Comparison of ENCODE assay signal across 20 cellular contexts in genomic region chr5:160253441-160253840, GRCh38. TPM values are rescaled to one million over a fixed set of nuclear protein-coding genes. Genes with fewer than 3 reads are reported as not detected.
DNase-seq lines count a peak whose midpoint lies in the region; ATAC-seq, FAIRE-seq and TF ChIP-seq lines count a peak whose summit lies in the region.
"Had no signal": no experiment of that assay in that cellular context is flagged by ENCODE, and none has a peak within 500 bp of the region (broad histone marks: within the 10 kb centered on the region; RNA-seq: fewer than 3 reads in every experiment).

No MANE protein-coding gene starts in this region.

- no peaks in the 10 kb centered on the region for H3K27me3 Mint-ChIP-seq in nephron progenitor cell (ENCODE audit: low read depth, poor library complexity)
- H3K27me3 Mint-ChIP-seq: CD4-positive, CD25-positive, alpha-beta regulatory T cell had no signal

- H3K9me3 Mint-ChIP-seq in nephron progenitor cell = no peaks in the 10 kb centered on the region
- H3K9me3 Mint-ChIP-seq: CD4-positive, CD25-positive, alpha-beta regulatory T cell; CD8-positive, alpha-beta memory T cell had no signal

- POLR2A ChIA-PET in K562 (lab: Yijun Ruan, JAX) = interaction anchor here (0.6 kb wide), 1 partner anchor 9 kb away, joined by 3 read pairs; no protein-coding TSS in a partner anchor

- H3K9me1 ChIP-seq in K562 (ENCODE audit: control insufficient read depth, insufficient read depth, low read length) = no peaks in the 10 kb centered on the region

- TF ChIP-seq POLR2A in K562 (conservative IDR thresholded peaks at IDR 0.05) = no peak

- no peak overlapping the region for H3K9ac ChIP-seq in K562 (ENCODE audit: insufficient read depth in 1 of 2, low read depth in 2 of 2, low read length in 2 of 2)

- peaks cover 9% of the 10 kb centered on the region for H3K4me1 Mint-ChIP-seq in nephron progenitor cell
- H3K4me1 Mint-ChIP-seq: CD4-positive, CD25-positive, alpha-beta regulatory T cell; CD8-positive, alpha-beta memory T cell had no signal

- H3K4me1 ChIP-seq in K562 (replicated peaks in 1 of 2; ENCODE audit: control insufficient read depth in 2 of 2, insufficient read depth in 2 of 2, low read length in 2 of 2) (peaks cover 4 to 8% of the 10 kb centered on the region in 2 experiments; a peak in 4 of 5 replicates), aorta (ENCODE audit: control insufficient read depth in 1 of 2, insufficient read depth in 2 of 2, low read length in 2 of 2) (no peaks in the 10 kb centered on the region), left ventricle myocardium inferior (no peaks in the 10 kb centered on the region)
- H3K4me1 ChIP-seq: HAP-1 had no signal

- no peak for TF ChIP-seq EP300 in K562 (IDR thresholded peaks at IDR 0.05; ENCODE audit: low read length)

- H3K4me2 ChIP-seq in K562 (ENCODE audit: insufficient read depth, low read length) = no peak overlapping the region

- BruUV-seq in K562 (replicated peaks; lab: Mats Ljungman, UMichigan) = no TSS peak

- H3K4me3 Mint-ChIP-seq in nephron progenitor cell = no peak overlapping the region
- H3K4me3 Mint-ChIP-seq: CD4-positive, CD25-positive, alpha-beta regulatory T cell; CD8-positive, alpha-beta memory T cell had no signal

- 28% methylated on average over 10 of the region's 17 CpGs for WGBS in K562 (ENCODE audit: insufficient coverage, low coverage, missing lambda C conversion rate)
- 88% methylated on average over 17 of the region's 17 CpGs for WGBS in aorta, 2 donors

- no peak for DNase-seq in K562 (ENCODE audit: extremely low read depth in 1 of 4, low spot score in 3 of 4)
- no peak for DNase-seq in nephron progenitor cell
- no peak for DNase-seq in stimulated activated naive CD8-positive, alpha-beta T cell treated with anti-CD3 and anti-CD28 coated beads, Interleukin-15, Interleukin-2, amounts not matched to agents 100 U/mL and 50 U/mL, for 24 hours
- no peak for DNase-seq in aorta
- no peak for DNase-seq in A172 (ENCODE audit: low spot score)
- no peak for DNase-seq in left ventricle myocardium inferior
- DNase-seq: ACHN; BE2C; CD4-positive, CD25-positive, alpha-beta regulatory T cell; CD8-positive, alpha-beta memory T cell; COR-L47; DMS 273 treated with DMSO at 0.1 percent for 48 hours; DMS53; DND-41; EL had no signal

- ATAC-seq in K562 (no peak; the same call in 1 of the 3 replicates), aorta (ENCODE audit: low FRiP score) (peak; percentile 46), HG02870 (IDR thresholded peaks at IDR 0.05; ENCODE audit: unreplicated experiment) (no peak)
- peak; percentile 19 for ATAC-seq in stimulated activated naive CD8-positive, alpha-beta T cell treated with anti-CD3 and anti-CD28 coated beads, Interleukin-15, Interleukin-2, amounts not matched to agents 100 U/mL and 50 U/mL, for 24 hours
- ATAC-seq: GM12878 had no signal

- H2AFZ ChIP-seq in K562 (ENCODE audit: low read depth, low read length) = no peak overlapping the region

- no peak for FAIRE-seq in K562 (lab: Jason Lieb, UNC)
- FAIRE-seq: A204.1, GM12878 had no signal

- intact Hi-C loops in K562 (cut with micrococcal nuclease) (no loop called here), aorta (cut with DNase I) (no loop called here), left ventricle myocardium inferior (cut with micrococcal nuclease) (no loop called here)

- in situ Hi-C loops in K562 (cut with MboI) = no loop called here

- no peaks in the 10 kb centered on the region for H3K36me3 ChIP-seq in K562 (ENCODE audit: control insufficient read depth, insufficient read depth, low read length)
- H3K36me3 ChIP-seq in aorta (ENCODE audit: control insufficient read depth in 1 of 2, insufficient read depth in 2 of 2, low read length in 1 of 2) = peaks cover 0 to 2% of the 10 kb centered on the region in 2 donors
- H3K36me3 ChIP-seq in left ventricle myocardium inferior = peaks cover 40% of the 10 kb centered on the region
- H3K36me3 ChIP-seq: HAP-1 had no signal

- H3K27ac Mint-ChIP-seq in nephron progenitor cell = peak overlapping the region; percentile 92
- H3K27ac Mint-ChIP-seq: CD4-positive, CD25-positive, alpha-beta regulatory T cell; CD8-positive, alpha-beta memory T cell had no signal

- peaks cover 64% of the 10 kb centered on the region for H3K36me3 Mint-ChIP-seq in nephron progenitor cell (ENCODE audit: low read depth)
- H3K36me3 Mint-ChIP-seq: CD4-positive, CD25-positive, alpha-beta regulatory T cell; CD8-positive, alpha-beta memory T cell had no signal

- no peak overlapping the region for H3K4me3 ChIP-seq in K562
- no peak overlapping the region for H3K4me3 ChIP-seq in aorta (ENCODE audit: low read length in 2 of 2)
- H3K4me3 ChIP-seq in left ventricle myocardium inferior = no peak overlapping the region
- H3K4me3 ChIP-seq: GM12878, HAP-1 had no signal

- H3K27me3 ChIP-seq in K562 (ENCODE audit: control insufficient read depth in 2 of 2, insufficient read depth in 2 of 2, low read length in 2 of 2) (peaks cover 0 to 20% of the 10 kb centered on the region in 2 experiments; a peak in 2 of 5 replicates), aorta (ENCODE audit: control insufficient read depth in 1 of 2, insufficient read depth in 2 of 2, low read length in 1 of 2) (no peaks in the 10 kb centered on the region), left ventricle myocardium inferior (ENCODE audit: low read depth) (no peaks in the 10 kb centered on the region)
- H3K27me3 ChIP-seq: BE2C had no signal

- no peaks in the 10 kb centered on the region for H3K79me2 ChIP-seq in K562 (ENCODE audit: control insufficient read depth, insufficient read depth, low read length)

- CTCF ChIA-PET in K562 (lab: Yijun Ruan, JAX; ENCODE audit: low intra/inter-chr PET ratio) = no interaction called here

- H4K20me1 ChIP-seq in K562 (replicated peaks; ENCODE audit: control insufficient read depth, insufficient read depth, low read length) = no peaks in the 10 kb centered on the region

- no peak for TF ChIP-seq RAD21 in K562 (CRISPR knock-in tag; conservative IDR thresholded peaks at IDR 0.05 in 1 of 2, IDR thresholded peaks at IDR 0.05 in 1 of 2)

- no peaks in the 10 kb centered on the region for H3K9me3 ChIP-seq in K562 (replicated peaks; ENCODE audit: control insufficient read depth, insufficient read depth, low read depth, low read length)
- H3K9me3 ChIP-seq in aorta (ENCODE audit: control insufficient read depth, low read length) = no peaks in the 10 kb centered on the region
- no peaks in the 10 kb centered on the region for H3K9me3 ChIP-seq in left ventricle myocardium inferior (replicated peaks)
- H3K9me3 ChIP-seq: BE2C, HAP-1 had no signal

- H3K27ac ChIP-seq in K562 (ENCODE audit: extremely low read depth, low read depth, low read length) (no peak overlapping the region), aorta (ENCODE audit: low read depth in 1 of 2, low read length in 2 of 2) (no peak overlapping the region), left ventricle myocardium inferior (replicated peaks) (no peak overlapping the region)

- TF ChIP-seq CTCF in K562 (IDR thresholded peaks at IDR 0.05 in 2 of 3, conservative IDR thresholded peaks at IDR 0.05 in 1 of 3; ENCODE audit: insufficient read depth in 2 of 3, low read depth in 1 of 3, low read length in 3 of 3) (no peak), nephron progenitor cell (IDR thresholded peaks at IDR 0.05) (no peak), left ventricle myocardium inferior (IDR thresholded peaks at IDR 0.05; ENCODE audit: borderline replicate concordance) (no peak)

TF ChIP-seq in K562, 482 proteins besides CTCF, POLR2A, EP300 and RAD21 (continues in another document):
- TF ChIP-seq NFIC (IDR thresholded peaks at IDR 0.05) = peak; percentile 59

RNA-seq across cellular contexts. Expression of gene FABP6, which starts 24.1 kb away (rescaled TPM):
- not detected in 2 replicates for total RNA-seq in K562 (2011; cell fraction: chromatin; rRNA removed; ENCODE audit: low replicate concordance)
- not detected in 2 replicates for total RNA-seq in K562 (2011; cell fraction: nucleolus; rRNA removed)
- total RNA-seq in K562 (2011; cell fraction: nucleoplasm; rRNA removed) = not detected in 2 replicates
- total RNA-seq in K562 (2014; rRNA removed) = not detected in 2 replicates
- total RNA-seq in K562 (2014; rRNA removed; fragmentation: Illumina TruSeq; extraction: Trizol) = 0.18 TPM in 1 of 2 replicates, not detected in the other
- total RNA-seq in K562 (2015; rRNA removed; fragmentation: Illumina TruSeq; extraction: Trizol) = not detected in 2 replicates
- not detected in 2 replicates for total RNA-seq in K562 (2021)
- polyA plus RNA-seq in K562 (2011; rRNA removed) = 0.21 and 0.27 TPM in 2 replicates
- 0.27 and 0.57 TPM in 2 replicates for polyA plus RNA-seq in K562 (2011; cell fraction: cytosol; rRNA removed)
- polyA plus RNA-seq in K562 (2011; cell fraction: nucleus; rRNA removed) = not detected in 2 replicates
- 0.16 TPM in 1 of 2 replicates, not detected in the other for polyA plus RNA-seq in K562 (2012)
- not detected in 2 replicates for polyA plus RNA-seq in K562 (2014; fragmentation: Illumina TruSeq; extraction: Trizol)
- under 1 TPM; 0.11 to 0.24 TPM for polyA plus RNA-seq in K562 (2014; fragmentation: Nextera tagmentation; extraction: Ambion mirVana)
- 0.33 and 0.78 TPM in 2 replicates for polyA plus RNA-seq in K562 (2014; rRNA removed)
- polyA minus RNA-seq in K562 (2011; rRNA and poly(A)+ RNA removed) = 0.27 TPM in 1 of 2 replicates, not detected in the other
- polyA minus RNA-seq in K562 (2011; cell fraction: cytosol; rRNA and poly(A)+ RNA removed) = not detected in 2 replicates
- not detected in 2 replicates for polyA minus RNA-seq in K562 (2011; cell fraction: nucleus; rRNA and poly(A)+ RNA removed)
- total RNA-seq in aorta = not detected
- polyA plus RNA-seq in aorta = not detected
- total RNA-seq in A172 (2014; rRNA removed; shearing (Covaris generic)) = 0.17 and 1.5 TPM in 2 replicates
- total RNA-seq in left ventricle myocardium inferior = 1.6 TPM
- total RNA-seq: CD4-positive, CD25-positive, alpha-beta regulatory T cell; CD8-positive, alpha-beta memory T cell; H4 had no signal
- polyA plus RNA-seq: CD4-positive, CD25-positive, alpha-beta regulatory T cell; CD8-positive, alpha-beta memory T cell had no signal

RNA-seq across cellular contexts. Expression of gene CCNJL, which starts 58.9 kb away (rescaled TPM):
- total RNA-seq in K562 (2011; cell fraction: chromatin; rRNA removed; ENCODE audit: low replicate concordance) = not detected in 2 replicates
- not detected in 2 replicates for total RNA-seq in K562 (2011; cell fraction: nucleolus; rRNA removed)
- not detected in 2 replicates for total RNA-seq in K562 (2011; cell fraction: nucleoplasm; rRNA removed)
- total RNA-seq in K562 (2014; rRNA removed) (0.04 TPM in 1 of 2 replicates, not detected in the other), K562 (2014; rRNA removed; fragmentation: Illumina TruSeq; extraction: Trizol) (not detected in 2 replicates), K562 (2015; rRNA removed; fragmentation: Illumina TruSeq; extraction: Trizol) (not detected in 2 replicates), K562 (2021) (0.04 and 0.13 TPM in 2 replicates), aorta (1 to 10 TPM; 2.6 to 3.5 TPM), left ventricle myocardium inferior (6.5 TPM)
- polyA plus RNA-seq in K562 (2011; rRNA removed) (not detected in 2 replicates), K562 (2014; fragmentation: Illumina TruSeq; extraction: Trizol) (not detected in 2 replicates), K562 (2014; fragmentation: Nextera tagmentation; extraction: Ambion mirVana) (not detected), K562 (2014; rRNA removed) (not detected in 2 replicates), aorta (under 1 TPM in 1 of 2 donors, not detected in 1; 0.18 TPM)
- polyA plus RNA-seq in K562 (2011; cell fraction: cytosol; rRNA removed) = not detected in 2 replicates
- not detected in 2 replicates for polyA plus RNA-seq in K562 (2011; cell fraction: nucleus; rRNA removed)
- polyA plus RNA-seq in K562 (2012) = 0.03 and 0.04 TPM in 2 replicates
- not detected in 2 replicates for polyA minus RNA-seq in K562 (2011; rRNA and poly(A)+ RNA removed)
- polyA minus RNA-seq in K562 (2011; cell fraction: cytosol; rRNA and poly(A)+ RNA removed) = not detected in 2 replicates
- polyA minus RNA-seq in K562 (2011; cell fraction: nucleus; rRNA and poly(A)+ RNA removed) = not detected in 2 replicates
- 10.5 and 15.2 TPM in 2 replicates for total RNA-seq in A172 (2014; rRNA removed; shearing (Covaris generic))
- total RNA-seq: CD4-positive, CD25-positive, alpha-beta regulatory T cell; CD8-positive, alpha-beta memory T cell had no signal
- polyA plus RNA-seq: CD4-positive, CD25-positive, alpha-beta regulatory T cell; CD8-positive, alpha-beta memory T cell had no signal

Comparison
In these comparisons a context has a peak if more than half of its experiments do, and no peak if none do; other contexts are left out.
1. ATAC-seq: peak in stimulated activated naive CD8-positive, alpha-beta T cell treated with anti-CD3 and anti-CD28 coated beads, Interleukin-15, Interleukin-2, amounts not matched to agents 100 U/mL and 50 U/mL, for 24 hours (single experiment) and aorta (single experiment); none in K562 (single experiment) and HG02870 (single experiment).